In the genomic region with DNA sequence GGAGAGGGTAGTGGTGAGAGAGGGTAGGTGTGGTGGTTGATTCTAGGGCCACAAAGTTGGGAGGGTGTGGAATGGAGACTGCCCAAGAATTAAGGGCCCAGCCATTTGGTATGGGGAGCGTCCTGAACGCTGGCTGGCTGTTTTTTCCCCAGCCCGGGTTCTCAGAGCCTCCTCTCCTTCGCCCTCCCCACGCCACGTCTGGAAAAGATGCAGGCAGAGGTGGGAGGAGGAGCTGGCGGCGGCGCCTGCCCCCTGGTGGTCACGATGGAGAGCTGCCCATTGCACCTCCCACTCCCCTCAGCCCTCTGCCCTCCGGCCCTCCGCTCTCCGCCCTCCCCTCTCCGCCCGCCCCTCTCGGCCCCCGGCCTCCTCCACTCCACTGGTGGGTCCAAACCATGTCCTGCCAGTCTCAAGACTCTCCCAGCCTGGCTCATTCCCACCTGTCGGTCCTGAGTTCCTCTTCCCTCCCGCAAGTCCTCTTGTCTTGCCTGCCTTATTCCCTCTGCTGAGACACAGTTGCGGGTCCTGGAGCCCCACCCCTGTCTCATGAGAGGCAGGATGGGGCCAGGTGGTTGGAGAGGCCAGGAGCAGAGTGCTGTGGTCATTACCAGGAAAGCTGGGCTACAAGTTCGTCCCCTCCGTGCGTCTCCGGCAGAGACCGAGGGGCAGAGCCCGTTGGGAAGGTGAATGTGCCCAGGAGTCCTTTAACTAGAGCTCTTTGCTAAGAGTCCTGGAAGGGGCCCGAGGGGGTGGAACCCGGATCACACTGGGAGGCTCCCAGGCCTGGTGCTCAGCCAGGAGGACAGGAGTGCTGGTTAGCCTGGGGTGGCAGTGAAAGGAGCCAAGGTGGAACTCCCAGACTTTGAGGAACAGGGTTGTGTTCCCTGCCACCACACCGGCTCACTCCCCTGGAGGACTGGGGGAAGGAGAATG, we compare ENCODE assay signal across 9 cellular contexts. TPM values are rescaled to one million over a fixed set of nuclear protein-coding genes. Genes with fewer than 3 reads are reported as not detected.
DNase-seq lines count a peak whose midpoint lies in the region; ATAC-seq and TF ChIP-seq lines count a peak whose summit lies in the region.
"Had no signal": no experiment of that assay in that cellular context is flagged by ENCODE, and none has a peak within 500 bp of the region (broad histone marks: within the 10 kb centered on the region; RNA-seq: fewer than 3 reads in every experiment).

No MANE protein-coding gene starts in this region.

- H3K9ac ChIP-seq in HUES6 (ENCODE audit: low read length), result peak overlapping the region; percentile 34
- H3K9ac ChIP-seq in OCI-LY3 (ENCODE audit: low read length), result no peak overlapping the region

- ATAC-seq in HG03378 (IDR thresholded peaks at IDR 0.05; ENCODE audit: unreplicated experiment), result no peak

- TF ChIP-seq CTCF in OCI-LY3 (IDR thresholded peaks at IDR 0.05; ENCODE audit: low read depth, low read length), result peak; percentile 90
- TF ChIP-seq CTCF in esophagus squamous epithelium (IDR thresholded peaks at IDR 0.05), result peak; percentile 88 to 97 (median 89)

- no peak for TF ChIP-seq POLR2A in esophagus squamous epithelium (IDR thresholded peaks at IDR 0.05)

- H3K27me3 ChIP-seq in HUES6 (ENCODE audit: control insufficient read depth, insufficient read depth, low read length) (no peaks in the 10 kb centered on the region), OCI-LY3 (ENCODE audit: low read depth, low read length) (peaks cover 3% of the 10 kb centered on the region; the same call in 1 of the 2 replicates), esophagus squamous epithelium (no peaks in the 10 kb centered on the region), muscle layer of duodenum (ENCODE audit: low read depth, low read length) (no peaks in the 10 kb centered on the region)

- H3K36me3 ChIP-seq in HUES6 (ENCODE audit: control insufficient read depth, insufficient read depth, low read length) (peaks cover 37% of the 10 kb centered on the region), OCI-LY3 (replicated peaks; ENCODE audit: low read depth, low read length) (no peaks in the 10 kb centered on the region), esophagus squamous epithelium (peaks cover 0 to 45% (median 6%) of the 10 kb centered on the region in 3 donors), muscle layer of duodenum (ENCODE audit: control insufficient read depth in 1 of 2, insufficient read depth in 2 of 2, low read length in 2 of 2) (peaks cover 0 to 10% of the 10 kb centered on the region in 2 donors)

- peaks cover 20% of the 10 kb centered on the region for H3K4me1 ChIP-seq in HUES6 (ENCODE audit: control insufficient read depth, insufficient read depth, low read length)
- peaks cover 7% of the 10 kb centered on the region for H3K4me1 ChIP-seq in OCI-LY3 (ENCODE audit: low read length)
- peaks cover 33 to 72% (median 37%) of the 10 kb centered on the region in 3 donors for H3K4me1 ChIP-seq in esophagus squamous epithelium
- peaks cover 0 to 15% of the 10 kb centered on the region in 2 donors for H3K4me1 ChIP-seq in muscle layer of duodenum (ENCODE audit: control insufficient read depth in 1 of 2, insufficient read depth in 2 of 2, low read length in 2 of 2)

- WGBS in esophagus squamous epithelium, 2 donors, result 2 to 5% methylated on average over 7 to 14 of the region's 29 CpGs

- no peaks in the 10 kb centered on the region for H3K79me2 ChIP-seq in OCI-LY3 (ENCODE audit: low read length)

- H3K27ac Mint-ChIP-seq in activated T-cell treated with anti-CD3 and anti-CD28 coated beads, Interleukin-2, amount 50 U/mL, for 24 hours, result no peak overlapping the region
- H3K27ac Mint-ChIP-seq: activated naive CD4-positive, alpha-beta T cell treated with anti-CD3 and anti-CD28 coated beads, Interleukin-2, amount 50 U/mL, for 24 hours had no signal

- H3K4me1 Mint-ChIP-seq in activated T-cell treated with anti-CD3 and anti-CD28 coated beads, Interleukin-2, amount 50 U/mL, for 24 hours (ENCODE audit: low read depth), result peaks cover 10% of the 10 kb centered on the region

- H3K27me3 Mint-ChIP-seq in activated T-cell treated with anti-CD3 and anti-CD28 coated beads, Interleukin-2, amount 50 U/mL, for 24 hours, result no peaks in the 10 kb centered on the region
- H3K27me3 Mint-ChIP-seq: activated naive CD4-positive, alpha-beta T cell treated with anti-CD3 and anti-CD28 coated beads, Interleukin-2, amount 50 U/mL, for 24 hours had no signal

- H4K20me1 ChIP-seq in OCI-LY3 (ENCODE audit: insufficient read depth, low read length), result no peaks in the 10 kb centered on the region

- peak; percentile 92 for DNase-seq in DMS53 (lab: John Stamatoyannopoulos, UW)
- DNase-seq in activated T-cell treated with anti-CD3 and anti-CD28 coated beads, Interleukin-2, amount 50 U/mL, for 24 hours, result peak; percentile 76
- DNase-seq in esophagus squamous epithelium (lab: John Stamatoyannopoulos, UW), result no peak
- peak; percentile 21 for DNase-seq in stimulated activated CD8-positive, alpha-beta memory T cell treated with anti-CD3 and anti-CD28 coated beads, Interleukin-7, amount 100 ng/mL, for 24 hours (ENCODE audit: low read depth)

- H3K9me3 ChIP-seq in HUES6 (ENCODE audit: control insufficient read depth, insufficient read depth, low read depth, low read length) (no peaks in the 10 kb centered on the region), OCI-LY3 (ENCODE audit: insufficient read depth, low read length) (no peaks in the 10 kb centered on the region), esophagus squamous epithelium (no peaks in the 10 kb centered on the region), muscle layer of duodenum (ENCODE audit: control insufficient read depth in 1 of 2, low read length in 2 of 2) (no peaks in the 10 kb centered on the region)

- peak overlapping the region; percentile 62 for H3K4me2 ChIP-seq in OCI-LY3 (ENCODE audit: low read length)

- no peaks in the 10 kb centered on the region for H3K36me3 Mint-ChIP-seq in activated T-cell treated with anti-CD3 and anti-CD28 coated beads, Interleukin-2, amount 50 U/mL, for 24 hours (ENCODE audit: low read depth)
- H3K36me3 Mint-ChIP-seq: activated naive CD4-positive, alpha-beta T cell treated with anti-CD3 and anti-CD28 coated beads, Interleukin-2, amount 50 U/mL, for 24 hours had no signal

- intact Hi-C loops in esophagus squamous epithelium (cut with DNase I), result no loop called here

- H3K27ac ChIP-seq in HUES6 (ENCODE audit: low read depth, low read length) (no peak overlapping the region; the same call in 1 of the 2 replicates), OCI-LY3 (ENCODE audit: low read length) (no peak overlapping the region), esophagus squamous epithelium (peak overlapping the region; percentile 3 to 79 (median 62)), muscle layer of duodenum (ENCODE audit: low read length) (no peak overlapping the region)

- H3K4me3 Mint-ChIP-seq in activated T-cell treated with anti-CD3 and anti-CD28 coated beads, Interleukin-2, amount 50 U/mL, for 24 hours, result no peak overlapping the region
- H3K4me3 Mint-ChIP-seq: activated naive CD4-positive, alpha-beta T cell treated with anti-CD3 and anti-CD28 coated beads, Interleukin-2, amount 50 U/mL, for 24 hours had no signal

- peak overlapping the region; percentile 85 for H2AFZ ChIP-seq in OCI-LY3 (ENCODE audit: low read depth, low read length)

- H3K9me3 Mint-ChIP-seq in activated T-cell treated with anti-CD3 and anti-CD28 coated beads, Interleukin-2, amount 50 U/mL, for 24 hours, result no peaks in the 10 kb centered on the region
- H3K9me3 Mint-ChIP-seq: activated naive CD4-positive, alpha-beta T cell treated with anti-CD3 and anti-CD28 coated beads, Interleukin-2, amount 50 U/mL, for 24 hours had no signal

- H3K4me3 ChIP-seq in HUES6 (ENCODE audit: low read depth, low read length), result peak overlapping the region; percentile 56
- H3K4me3 ChIP-seq in OCI-LY3 (ENCODE audit: low read length), result peak overlapping the region; percentile 50
- H3K4me3 ChIP-seq in esophagus squamous epithelium, result peak overlapping the region; percentile 2 to 56 (median 36)
- H3K4me3 ChIP-seq in muscle layer of duodenum (ENCODE audit: low read depth in 1 of 2, low read length in 2 of 2), result peak overlapping the region; percentile 15 to 44

RNA-seq across cellular contexts. Expression of gene ETNK2, which starts 22.6 kb away (rescaled TPM):
- total RNA-seq in esophagus squamous epithelium, result 10 to 100 TPM in 2 of 4 donors, 1 to 10 TPM in 2; 6.7 to 54.4 (median 25.0) TPM

RNA-seq across cellular contexts. Expression of gene REN, which starts 36.9 kb away (rescaled TPM):
- total RNA-seq in esophagus squamous epithelium, result under 1 TPM in 2 of 4 donors, not detected in 2; 0.38 to 0.99 TPM

RNA-seq across cellular contexts. Expression of gene SOX13, which starts 56.3 kb away (rescaled TPM):
- 10 to 100 TPM in 3 of 4 donors, 1 to 10 TPM in 1; 9.0 to 21.2 (median 14.5) TPM for total RNA-seq in esophagus squamous epithelium

Comparison
In these comparisons a context has a peak if more than half of its experiments do, and no peak if none do; other contexts are left out.
1. H3K27ac ChIP-seq: peak in esophagus squamous epithelium (4 of 4); none in HUES6 (single experiment), OCI-LY3 (single experiment) and muscle layer of duodenum (single experiment).
2. Peak in every context shown above with its lines, with median percentiles within 50 percentile points of each other: H3K4me3 ChIP-seq.